Comparison of ENCODE assay signal across 8 cellular contexts in genomic region chr1:8875216-8875861, GRCh38. TPM values are rescaled to one million over a fixed set of nuclear protein-coding genes. Genes with fewer than 3 reads are reported as not detected.
DNase-seq lines count a peak whose midpoint lies in the region; ATAC-seq and TF ChIP-seq lines count a peak whose summit lies in the region.

No MANE protein-coding gene starts in this region.

- H3K4me3 Mint-ChIP-seq in HFFc6, result peak overlapping the region; percentile 96

- H3K27ac Mint-ChIP-seq in HFFc6, result peak overlapping the region; percentile 77

- peaks cover 5% of the 10 kb centered on the region for H3K9me3 Mint-ChIP-seq in HFFc6

- no peak overlapping the region for H2AFZ ChIP-seq in ACC112 (ENCODE audit: low read length, unreplicated experiment)

- peaks cover 65% of the 10 kb centered on the region for H3K36me3 Mint-ChIP-seq in HFFc6 (ENCODE audit: low read depth)

- H3K4me1 ChIP-seq in ACC112 (ENCODE audit: control insufficient read depth, insufficient read depth, low read length, unreplicated experiment), result peaks cover 46% of the 10 kb centered on the region

- peaks cover 4% of the 10 kb centered on the region for H3K27me3 Mint-ChIP-seq in HFFc6 (ENCODE audit: insufficient read depth)

- ATAC-seq in HG02798 (IDR thresholded peaks at IDR 0.05; ENCODE audit: poor library complexity, unreplicated experiment), result no peak
- no peak for ATAC-seq in HG03460 (IDR thresholded peaks at IDR 0.05; ENCODE audit: unreplicated experiment)

- peaks cover 76% of the 10 kb centered on the region for H3K4me1 Mint-ChIP-seq in HFFc6 (ENCODE audit: low read depth)

- H3K79me2 ChIP-seq in ACC112 (ENCODE audit: control insufficient read depth, insufficient read depth, low read length, unreplicated experiment), result peaks cover 84% of the 10 kb centered on the region

- no peaks in the 10 kb centered on the region for H3K27me3 ChIP-seq in ACC112 (ENCODE audit: insufficient read depth, low read length)

- peaks cover 66% of the 10 kb centered on the region for H3K36me3 ChIP-seq in ACC112 (ENCODE audit: insufficient read depth, low read length)

- peak overlapping the region; percentile 83 for H3K4me3 ChIP-seq in ACC112 (ENCODE audit: low read depth, low read length)

- H3K27ac ChIP-seq in ACC112 (ENCODE audit: low read depth, low read length), result peak overlapping the region; percentile 99

- no peak for TF ChIP-seq CTCF in HFFc6 (IDR thresholded peaks at IDR 0.05)

- DNase-seq in HFFc6, result no peak
- peak; percentile 33 for DNase-seq in astrocyte of the hippocampus (ENCODE audit: low read depth, low spot score)
- peak; percentile 80 for DNase-seq in medulla oblongata (ENCODE audit: extremely low spot score)
- no peak for DNase-seq in HPDE6-E6E7 (ENCODE audit: extremely low spot score)
- DNase-seq in HuH-7.5 (ENCODE audit: low spot score), result no peak

RNA-seq across cellular contexts. Expression of gene ENO1, which starts 3.1 kb away (rescaled TPM):
- total RNA-seq in HFFc6 (2021; fragmentation: NEBNext Ultra II Directional; extraction: Animal tissue kit (Norgen Biotek cat#: 25700)), result 1,000 to 10,000 TPM; 1,376 to 1,744 (median 1,709) TPM

RNA-seq across cellular contexts. Expression of gene RERE, which starts 57.9 kb away (rescaled TPM):
- total RNA-seq in HFFc6 (2021; fragmentation: NEBNext Ultra II Directional; extraction: Animal tissue kit (Norgen Biotek cat#: 25700)), result 10 to 100 TPM; 36.5 to 41.6 (median 37.5) TPM

Comparison
In these comparisons a context has a peak if more than half of its experiments do, and no peak if none do; other contexts are left out.
1. DNase-seq: peak in astrocyte of the hippocampus (single experiment) and medulla oblongata (single experiment); none in HFFc6 (single experiment), HPDE6-E6E7 (single experiment) and HuH-7.5 (single experiment).